In genomic region chr7:76048668-76048988, GRCh38 we compare ENCODE assay signal across 8 cellular contexts. TPM values are rescaled to one million over a fixed set of nuclear protein-coding genes. Genes with fewer than 3 reads are reported as not detected.
DNase-seq lines count a peak whose midpoint lies in the region; ATAC-seq lines count a peak whose summit lies in the region.

No MANE protein-coding gene starts in this region.

- peaks cover 46% of the 10 kb centered on the region for H3K36me3 Mint-ChIP-seq in activated CD4-positive, alpha-beta T cell treated with anti-CD3 and anti-CD28 coated beads for 36 hours (ENCODE audit: low read depth)

- intact Hi-C loops in activated CD4-positive, alpha-beta T cell treated with anti-CD3 and anti-CD28 coated beads for 36 hours (cut with DNase I, micrococcal nuclease) = loop anchor here (1.0 to 10.0 kb wide), 10 partner anchors 40 to 1796 kb away; partner anchors contain the start of genes RFC2 (in 1 of the 2), TMEM120A (in 1 of the 2) and YWHAG (in 1 of the 2)

- H3K4me3 ChIP-seq in iPS-11a (ENCODE audit: low read depth, low read length) = peak overlapping the region; percentile 98

- H3K9me3 Mint-ChIP-seq in activated CD4-positive, alpha-beta T cell treated with anti-CD3 and anti-CD28 coated beads for 36 hours (ENCODE audit: low read depth) = no peaks in the 10 kb centered on the region

- peak overlapping the region; percentile 97 for H3K27ac Mint-ChIP-seq in activated CD4-positive, alpha-beta T cell treated with anti-CD3 and anti-CD28 coated beads for 36 hours

- H3K4me1 Mint-ChIP-seq in activated CD4-positive, alpha-beta T cell treated with anti-CD3 and anti-CD28 coated beads for 36 hours = peaks cover 47% of the 10 kb centered on the region

- no peaks in the 10 kb centered on the region for H3K27me3 Mint-ChIP-seq in activated CD4-positive, alpha-beta T cell treated with anti-CD3 and anti-CD28 coated beads for 36 hours

- ATAC-seq in activated CD4-positive, alpha-beta T cell treated with anti-CD3 and anti-CD28 coated beads for 36 hours = no peak
- no peak for ATAC-seq in HG02798 (IDR thresholded peaks at IDR 0.05; ENCODE audit: poor library complexity, unreplicated experiment)
- no peak for ATAC-seq in GM18868 (IDR thresholded peaks at IDR 0.05; ENCODE audit: unreplicated experiment)

- POLR2A ChIA-PET in activated CD4-positive, alpha-beta T cell treated with anti-CD3 and anti-CD28 coated beads for 36 hours (lab: Charles Lee) = interaction anchor here (1.0 kb wide), 1 partner anchor 90 kb away, joined by 3 read pairs; no protein-coding TSS in a partner anchor

- peak; percentile 52 for DNase-seq in activated CD4-positive, alpha-beta T cell treated with anti-CD3 and anti-CD28 coated beads for 36 hours
- DNase-seq in activated CD4-positive, alpha-beta T cell treated with anti-CD3 and anti-CD28 coated beads, Interleukin-2, amount 50 U/mL, for 4 hours = no peak
- peak; percentile 10 for DNase-seq in NCI-H2081 treated with DMSO at 0.1 percent for 48 hours (lab: John Stamatoyannopoulos, UW)
- DNase-seq in activated naive CD4-positive, alpha-beta T cell treated with anti-CD3 and anti-CD28 coated beads, Interleukin-2, amount 50 U/mL, for 16 hours = peak; percentile 31
- DNase-seq in stimulated activated CD4-positive, alpha-beta T cell treated with anti-CD3 and anti-CD28 coated beads, Interleukin-4, amount 100 ng/mL, for 24 hours = peak; percentile 23

- CTCF ChIA-PET in activated CD4-positive, alpha-beta T cell treated with anti-CD3 and anti-CD28 coated beads for 36 hours (lab: Charles Lee) = interaction anchor here (0.6 to 1.1 kb wide), 5 partner anchors 29 to 1956 kb away, joined by 3 to 5 read pairs (median 3); no protein-coding TSS in a partner anchor

- peak overlapping the region; percentile 92 for H3K4me3 Mint-ChIP-seq in activated CD4-positive, alpha-beta T cell treated with anti-CD3 and anti-CD28 coated beads for 36 hours

RNA-seq across cellular contexts. Expression of gene MDH2, which starts 0.7 kb away (rescaled TPM):
- 100 to 1,000 TPM; 257 to 328 TPM for total RNA-seq in activated CD4-positive, alpha-beta T cell treated with anti-CD3 and anti-CD28 coated beads for 36 hours

RNA-seq across cellular contexts. Expression of gene STYXL1, which starts 0.8 kb away (rescaled TPM):
- 10 to 100 TPM; 47.5 to 50.5 TPM for total RNA-seq in activated CD4-positive, alpha-beta T cell treated with anti-CD3 and anti-CD28 coated beads for 36 hours

RNA-seq across cellular contexts. Expression of gene TMEM120A, which starts 54.2 kb away (rescaled TPM):
- total RNA-seq in activated CD4-positive, alpha-beta T cell treated with anti-CD3 and anti-CD28 coated beads for 36 hours = 10 to 100 TPM; 14.5 to 15.3 TPM

Comparison
In these comparisons a context has a peak if more than half of its experiments do, and no peak if none do; other contexts are left out.
1. DNase-seq: peak in activated CD4-positive, alpha-beta T cell treated with anti-CD3 and anti-CD28 coated beads for 36 hours (single experiment), NCI-H2081 treated with DMSO at 0.1 percent for 48 hours (single experiment), activated naive CD4-positive, alpha-beta T cell treated with anti-CD3 and anti-CD28 coated beads, Interleukin-2, amount 50 U/mL, for 16 hours (single experiment) and stimulated activated CD4-positive, alpha-beta T cell treated with anti-CD3 and anti-CD28 coated beads, Interleukin-4, amount 100 ng/mL, for 24 hours (single experiment); none in activated CD4-positive, alpha-beta T cell treated with anti-CD3 and anti-CD28 coated beads, Interleukin-2, amount 50 U/mL, for 4 hours (0 of 2).